ENCODE assay signal across 1 cellular context in the genomic region with DNA sequence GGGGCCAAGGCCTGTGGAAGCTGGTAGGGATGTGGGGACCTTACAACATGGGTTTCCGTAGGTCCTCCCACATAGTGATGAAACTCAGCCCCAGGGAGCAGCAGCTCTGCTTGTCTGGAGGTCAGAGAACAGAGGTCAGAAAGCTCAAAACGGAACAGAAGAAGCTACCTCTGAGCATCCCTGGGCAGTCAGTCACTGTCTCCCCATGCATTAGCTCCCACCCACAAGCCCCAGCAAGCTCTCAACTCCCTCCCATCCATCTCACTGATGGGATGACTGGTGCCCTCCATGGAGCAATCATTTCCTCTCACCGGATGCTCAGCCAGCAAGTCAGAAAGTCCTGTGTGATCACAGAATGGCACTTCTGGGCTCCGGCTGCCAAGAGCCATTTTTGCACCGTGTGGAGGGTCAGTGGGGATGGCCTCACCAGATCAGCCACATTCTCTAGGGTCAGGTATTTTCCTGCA.
TF ChIP-seq lines count a peak whose summit lies in the region.

No MANE protein-coding gene starts in this region.

TF ChIP-seq in HepG2, 621 proteins besides CTCF, POLR2A, EP300 and RAD21:
- TF ChIP-seq ZNF549 (CRISPR knock-in tag; IDR thresholded peaks at IDR 0.05): no peak
- TF ChIP-seq PLRG1 (conservative IDR thresholded peaks at IDR 0.05): no peak
- TF ChIP-seq KLF12 (CRISPR knock-in tag; IDR thresholded peaks at IDR 0.05; ENCODE audit: borderline replicate concordance): no peak
- TF ChIP-seq ARID2 (CRISPR knock-in tag; IDR thresholded peaks at IDR 0.05; ENCODE audit: borderline replicate concordance): no peak
- no peak for TF ChIP-seq GATAD2A (CRISPR knock-in tag; IDR thresholded peaks at IDR 0.05)
- TF ChIP-seq MTA3 (CRISPR knock-in tag; IDR thresholded peaks at IDR 0.05): no peak
- no peak for TF ChIP-seq ZNF496 (CRISPR knock-in tag; IDR thresholded peaks at IDR 0.05; ENCODE audit: insufficient replicate concordance)
- no peak for TF ChIP-seq CENPT (CRISPR knock-in tag; IDR thresholded peaks at IDR 0.05; ENCODE audit: low read depth)
- no peak for TF ChIP-seq ZNF616 (CRISPR knock-in tag; IDR thresholded peaks at IDR 0.05; ENCODE audit: low read depth)
- TF ChIP-seq NR2F1 (CRISPR knock-in tag; IDR thresholded peaks at IDR 0.05): no peak
- no peak for TF ChIP-seq SMAD1 (CRISPR knock-in tag; IDR thresholded peaks at IDR 0.05; ENCODE audit: borderline replicate concordance, low read depth)
- TF ChIP-seq ZNF446 (CRISPR knock-in tag; IDR thresholded peaks at IDR 0.05): no peak
- TF ChIP-seq ZNF329 (CRISPR knock-in tag; IDR thresholded peaks at IDR 0.05; ENCODE audit: low read depth): no peak
- TF ChIP-seq RARA (CRISPR knock-in tag; IDR thresholded peaks at IDR 0.05): no peak
